Comparison of ENCODE assay signal across 16 cellular contexts in genomic region chr2:49003206-49003605, GRCh38.
"Had no signal": no experiment of that assay in that cellular context is flagged by ENCODE, and none has a peak within 500 bp of the region (broad histone marks: within the 10 kb centered on the region; RNA-seq: fewer than 3 reads in every experiment).

No MANE protein-coding gene starts in this region.

- ATAC-seq: effector memory CD8-positive, alpha-beta T cell; left lobe of liver had no signal

- H3K4me1 ChIP-seq: breast epithelium, suprapubic skin, vagina had no signal

- H3K4me3 ChIP-seq: breast epithelium, lung, suprapubic skin, vagina had no signal

- H3K9me3 ChIP-seq: breast epithelium, suprapubic skin, vagina had no signal

- DNase-seq: activated CD4-positive, alpha-beta T cell treated with anti-CD3 and anti-CD28 coated beads, Interleukin-2, amount 50 U/mL, for 4 hours; activated T-cell treated with anti-CD3 and anti-CD28 coated beads for 4 hours; amniotic stem cell; dermis blood vessel endothelial cell; effector memory CD8-positive, alpha-beta T cell; foreskin fibroblast; glutamatergic neuron; nephron progenitor cell; retina; stimulated activated CD4-positive, alpha-beta T cell treated with anti-CD3 and anti-CD28 coated beads, Interleukin-2, amount 100 ng/mL, for 48 hours; trophoblast cell had no signal

- H3K27ac ChIP-seq: breast epithelium, suprapubic skin, vagina had no signal

- H3K36me3 ChIP-seq: breast epithelium, suprapubic skin, vagina had no signal

- H3K27me3 ChIP-seq: breast epithelium, suprapubic skin, vagina had no signal
